8 cellular contexts compared by ENCODE assay signal in genomic region chr21:29298348-29299045, GRCh38. TPM values are rescaled to one million over a fixed set of nuclear protein-coding genes. Genes with fewer than 3 reads are reported as not detected.
DNase-seq lines count a peak whose midpoint lies in the region; TF ChIP-seq lines count a peak whose summit lies in the region.

Gene BACH1, plus strand, starts transcription at chr21:29298922. Its CDS starts 22,359 bp downstream, at chr21:29321281.

- H2AFZ ChIP-seq in neural cell (ENCODE audit: low read depth, low read length), result peak within 1 kb of the TSS; percentile 80

- H3F3A ChIP-seq in DOHH2 (ENCODE audit: control insufficient read depth, insufficient read depth) (peaks cover 13% of the 10 kb centered on the region), neural cell (ENCODE audit: insufficient read depth, low read length, poor library complexity, severe bottlenecking) (no peaks in the 10 kb centered on the region)

- TF ChIP-seq EP300 in neural cell (conservative IDR thresholded peaks at IDR 0.05; ENCODE audit: poor library complexity, severe bottlenecking) (no peak), stomach (IDR thresholded peaks at IDR 0.05) (no peak)

- TF ChIP-seq CTCF in DOHH2 (IDR thresholded peaks at IDR 0.05; ENCODE audit: low read depth, low read length, poor library complexity, severe bottlenecking) (peak; percentile 27), fibroblast of the aortic adventitia (IDR thresholded peaks at IDR 0.05; ENCODE audit: insufficient read depth, low read length) (no peak), neural cell (IDR thresholded peaks at IDR 0.05; ENCODE audit: poor library complexity, severe bottlenecking) (peak; percentile 45), stomach (IDR thresholded peaks at IDR 0.05) (peak in 3 of 7 experiments; percentile 30 to 76 (median 37))

- intact Hi-C loops in stomach (cut with DNase I; ENCODE audit: low total_unique reads), result no loop called here

- H4K20me1 ChIP-seq in DOHH2 (ENCODE audit: control insufficient read depth, insufficient read depth, low read depth, low read length) (peaks cover 7% of the 10 kb centered on the region; the same call in 1 of the 2 replicates), neural cell (ENCODE audit: insufficient read depth) (no peaks in the 10 kb centered on the region)

- H3K4me2 ChIP-seq in DOHH2 (ENCODE audit: low read length), result peak within 1 kb of the TSS; percentile 87
- H3K4me2 ChIP-seq in neural cell (ENCODE audit: low read length), result peak within 1 kb of the TSS; percentile 81

- no peaks in the 10 kb centered on the region for H3K27me3 ChIP-seq in DOHH2 (ENCODE audit: control insufficient read depth, low read length)
- no peaks in the 10 kb centered on the region for H3K27me3 ChIP-seq in MG63
- H3K27me3 ChIP-seq in neural cell (ENCODE audit: insufficient read depth, low read depth, low read length), result no peaks in the 10 kb centered on the region
- H3K27me3 ChIP-seq in stomach, result no peaks in the 10 kb centered on the region

- H3K36me3 ChIP-seq in DOHH2 (ENCODE audit: control insufficient read depth, low read length) (peaks cover 4% of the 10 kb centered on the region; the same call in 1 of the 2 replicates), MG63 (peaks cover 6% of the 10 kb centered on the region), neural cell (ENCODE audit: insufficient read depth, low read length) (no peaks in the 10 kb centered on the region), stomach (no peaks in the 10 kb centered on the region)

- WGBS in stomach, 5 donors, result 0 to 6% (median 3%) methylated on average over 1 to 87 of the region's 87 CpGs

- DNase-seq in H4 (ENCODE audit: low spot score) (peak; percentile 89), MG63 (peak; percentile 93), SHP77 (lab: John Stamatoyannopoulos, UW) (peak; percentile 71 to 85), fibroblast of the aortic adventitia (ENCODE audit: low read depth) (peak; percentile 87), stomach (peak; percentile 92)
- peak; percentile 77 for DNase-seq in activated effector memory CD4-positive, alpha-beta T cell treated with Interleukin-2 at 50 U/mL for 16 hours

- TF ChIP-seq POLR2A in stomach (IDR thresholded peaks at IDR 0.05), result no peak

- H3K4me1 ChIP-seq in DOHH2 (ENCODE audit: control insufficient read depth, low read length), result peaks cover 57% of the 10 kb centered on the region
- peaks cover 27 to 48% (median 43%) of the 10 kb centered on the region in 4 donors for H3K4me1 ChIP-seq in stomach

- no peaks in the 10 kb centered on the region for H3K9me3 ChIP-seq in DOHH2 (ENCODE audit: control insufficient read depth, insufficient read depth, low read length)
- peaks cover 2% of the 10 kb centered on the region; the same call in 1 of the 2 replicates for H3K9me3 ChIP-seq in MG63
- H3K9me3 ChIP-seq in neural cell (ENCODE audit: low read length), result no peaks in the 10 kb centered on the region
- H3K9me3 ChIP-seq in stomach, result no peaks in the 10 kb centered on the region

- peak within 1 kb of the TSS; percentile 76 for H3K9ac ChIP-seq in neural cell (ENCODE audit: low read length)

- TF ChIP-seq RAD21 in neural cell (conservative IDR thresholded peaks at IDR 0.05), result peak; percentile 48

- H3K27ac ChIP-seq in DOHH2 (ENCODE audit: low read depth, low read length) (peak within 1 kb of the TSS; percentile 56), neural cell (ENCODE audit: low read length) (peak within 1 kb of the TSS; percentile 84), stomach (peak within 1 kb of the TSS; percentile 89 to 98 (median 94))

- no peaks in the 10 kb centered on the region for H3K9me2 ChIP-seq in DOHH2 (replicated peaks; ENCODE audit: control insufficient read depth, low read length)
- H3K9me2 ChIP-seq in neural cell (ENCODE audit: insufficient read depth, low read length), result no peaks in the 10 kb centered on the region

- H3K79me2 ChIP-seq in DOHH2 (ENCODE audit: control insufficient read depth, low read length) (peaks cover 44% of the 10 kb centered on the region), neural cell (replicated peaks; ENCODE audit: insufficient read depth, low read length) (peaks cover 36% of the 10 kb centered on the region)

- H3K4me3 ChIP-seq in DOHH2 (ENCODE audit: low read length) (peak within 1 kb of the TSS; percentile 98), MG63 (peak within 1 kb of the TSS; percentile 94), fibroblast of the aortic adventitia (ENCODE audit: low read depth, low read length) (peak within 1 kb of the TSS; percentile 91), neural cell (ENCODE audit: low read length) (peak within 1 kb of the TSS; percentile 75), stomach (peak within 1 kb of the TSS; percentile 62 to 97 (median 72))

TF ChIP-seq in neural cell, 6 proteins besides CTCF, POLR2A, EP300 and RAD21:
- TF ChIP-seq POLR2AphosphoS5 (IDR thresholded peaks at IDR 0.05) (peak; percentile 83), SMC3 (conservative IDR thresholded peaks at IDR 0.05; ENCODE audit: poor library complexity) (no peak)
TF ChIP-seq in neural cell: peak in this region for 1.

RNA-seq across cellular contexts. Expression of gene BACH1, which starts in this region (rescaled TPM):
- total RNA-seq in H4 (2014; rRNA removed; shearing (Covaris generic)), result 30.3 and 40.4 TPM in 2 replicates
- total RNA-seq in MG63 (2014; rRNA removed; shearing (Covaris generic); ENCODE audit: low replicate concordance), result 13.1 and 29.2 TPM in 2 replicates
- 81.3 and 86.9 TPM in 2 replicates for total RNA-seq in fibroblast of the aortic adventitia (ENCODE audit: low replicate concordance)
- 29.7 and 32.6 TPM in 2 replicates for polyA plus RNA-seq in neural cell
- polyA minus RNA-seq in neural cell, result 184 and 219 TPM in 2 replicates
- 100 to 1,000 TPM in 1 of 5 donors, 10 to 100 TPM in 4; 17.7 to 107 (median 33.9) TPM for total RNA-seq in stomach
- 1 to 10 TPM; 4.2 to 9.8 (median 5.4) TPM for polyA plus RNA-seq in stomach

Comparison
In these comparisons a context has a peak if more than half of its experiments do, and no peak if none do; other contexts are left out.
1. Peak in every context shown above with its lines: DNase-seq, H3K4me3 ChIP-seq and H3K27ac ChIP-seq.